ENCODE assay signal across 14 cellular contexts in the genomic region with DNA sequence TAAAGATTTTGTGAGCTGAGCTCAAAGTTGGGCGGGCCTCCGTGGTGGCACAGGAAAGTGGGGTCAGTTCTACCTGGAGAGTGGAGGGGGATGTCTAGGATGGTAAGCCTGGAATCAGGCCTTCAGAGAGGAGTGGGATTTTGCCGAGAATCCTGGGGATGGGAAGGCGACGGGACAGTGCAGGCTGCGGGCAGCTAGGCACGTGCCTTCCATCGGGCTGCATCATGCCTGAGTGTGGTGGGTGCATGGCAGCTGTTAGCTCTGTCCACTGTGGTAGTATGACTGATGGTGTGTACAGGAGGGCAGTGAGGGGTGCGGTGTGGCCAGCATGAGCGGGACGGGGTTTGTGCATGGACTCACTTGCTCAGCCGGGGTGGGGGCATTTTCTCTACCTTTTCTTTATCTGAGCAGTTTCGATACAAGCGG. TPM values are rescaled to one million over a fixed set of nuclear protein-coding genes. Genes with fewer than 3 reads are reported as not detected.
DNase-seq lines count a peak whose midpoint lies in the region; ATAC-seq and TF ChIP-seq lines count a peak whose summit lies in the region.
"Had no signal": no experiment of that assay in that cellular context is flagged by ENCODE, and none has a peak within 500 bp of the region (broad histone marks: within the 10 kb centered on the region; RNA-seq: fewer than 3 reads in every experiment).

No MANE protein-coding gene starts in this region.

- TF ChIP-seq CTCF in GM13976 (IDR thresholded peaks at IDR 0.05; ENCODE audit: borderline replicate concordance, control extremely low read depth, extremely low read depth, insufficient read depth, missing control alignments) (no peak), WTC11 (IDR thresholded peaks at IDR 0.05) (no peak), left lung (IDR thresholded peaks at IDR 0.05) (no peak), gastrocnemius medialis (IDR thresholded peaks at IDR 0.05 in 4 of 5, conservative IDR thresholded peaks at IDR 0.05 in 1 of 5) (no peak)

- peak; percentile 26 for DNase-seq in GM13976 (ENCODE audit: low spot score)
- DNase-seq in WTC11 (ENCODE audit: low spot score) = no peak
- peak in 1 of 2 donors; percentile 45 for DNase-seq in left lung
- no peak for DNase-seq in gastrocnemius medialis
- no peak for DNase-seq in activated naive CD4-positive, alpha-beta T cell treated with anti-CD3 and anti-CD28 coated beads, Interleukin-2, amount 10 ng/mL, durations not matched to agents 7 days and 5 days
- no peak for DNase-seq in activated naive CD4-positive, alpha-beta T cell (lab: John Stamatoyannopoulos, UW)
- no peak for DNase-seq in substantia nigra (lab: John Stamatoyannopoulos, UW)
- DNase-seq: activated naive CD4-positive, alpha-beta T cell treated with anti-CD3 and anti-CD28 coated beads for 36 hours; brain microvascular endothelial cell; DMS53; retina; stimulated activated CD4-positive, alpha-beta T cell treated with anti-CD3 and anti-CD28 coated beads, Interleukin-4, amount 100 ng/mL, for 1 hour had no signal

- H3K4me1 Mint-ChIP-seq in WTC11 = peaks cover 13% of the 10 kb centered on the region
- H3K4me1 Mint-ChIP-seq in activated naive CD4-positive, alpha-beta T cell treated with anti-CD3 and anti-CD28 coated beads, Interleukin-2, amount 10 ng/mL, durations not matched to agents 7 days and 5 days = peaks cover 8% of the 10 kb centered on the region

- no peak overlapping the region for H3K27ac ChIP-seq in left lung
- H3K27ac ChIP-seq in gastrocnemius medialis = peak overlapping the region in 1 of 4 donors; percentile 17
- H3K27ac ChIP-seq in substantia nigra (ENCODE audit: low read depth, low read length, poor library complexity, severe bottlenecking) = no peak overlapping the region
- H3K27ac ChIP-seq: brain microvascular endothelial cell, SK-N-MC had no signal

- intact Hi-C loops in left lung (cut with DNase I) = no loop called here
- intact Hi-C loops in gastrocnemius medialis (cut with DNase I; ENCODE audit: low total_unique reads) = no loop called here

- peaks cover 7 to 11% of the 10 kb centered on the region in 2 donors for H3K4me1 ChIP-seq in left lung
- H3K4me1 ChIP-seq in gastrocnemius medialis = no peaks in the 10 kb centered on the region

- H3K36me3 ChIP-seq in left lung (peaks cover 0 to 7% of the 10 kb centered on the region in 2 donors), gastrocnemius medialis (no peaks in the 10 kb centered on the region)
- H3K36me3 ChIP-seq: brain microvascular endothelial cell had no signal

- peaks cover 36% of the 10 kb centered on the region for H3K27me3 Mint-ChIP-seq in WTC11 (ENCODE audit: low read depth)
- peaks cover 66% of the 10 kb centered on the region for H3K27me3 Mint-ChIP-seq in activated naive CD4-positive, alpha-beta T cell treated with anti-CD3 and anti-CD28 coated beads, Interleukin-2, amount 10 ng/mL, durations not matched to agents 7 days and 5 days

- in situ Hi-C loops in GM13976 (cut with MboI; ENCODE audit: low sequenced_read_pairs, unreplicated experiment) = no loop called here
- in situ Hi-C loops in gastrocnemius medialis (cut with MboI; ENCODE audit: low sequenced_read_pairs in 4 of 4) = no loop called here

- peaks cover 14% of the 10 kb centered on the region for H3K36me3 Mint-ChIP-seq in WTC11
- H3K36me3 Mint-ChIP-seq in activated naive CD4-positive, alpha-beta T cell treated with anti-CD3 and anti-CD28 coated beads, Interleukin-2, amount 10 ng/mL, durations not matched to agents 7 days and 5 days = no peaks in the 10 kb centered on the region

- H3K9me3 ChIP-seq in left lung (no peaks in the 10 kb centered on the region), gastrocnemius medialis (no peaks in the 10 kb centered on the region)

- CTCF ChIA-PET in WTC11 (lab: Charles Lee) = interaction anchor here (0.8 to 1.6 kb wide), 3 partner anchors 35 to 151 kb away, joined by 3 to 7 read pairs (median 3); a partner anchor contains a TSS
- CTCF ChIA-PET in activated naive CD4-positive, alpha-beta T cell treated with anti-CD3 and anti-CD28 coated beads, Interleukin-2, amount 10 ng/mL, durations not matched to agents 7 days and 5 days (lab: Charles Lee) = no interaction called here

- peaks cover 8 to 50% of the 10 kb centered on the region in 2 donors for H3K27me3 ChIP-seq in left lung
- H3K27me3 ChIP-seq in gastrocnemius medialis = peaks cover 14 to 35% (median 29%) of the 10 kb centered on the region in 3 donors

- peaks cover 4% of the 10 kb centered on the region for H3K9me3 Mint-ChIP-seq in WTC11
- H3K9me3 Mint-ChIP-seq in activated naive CD4-positive, alpha-beta T cell treated with anti-CD3 and anti-CD28 coated beads, Interleukin-2, amount 10 ng/mL, durations not matched to agents 7 days and 5 days = peaks cover 8% of the 10 kb centered on the region

- peak overlapping the region; percentile 32 to 54 for H3K4me3 ChIP-seq in left lung
- peak overlapping the region; percentile 35 to 49 (median 39) for H3K4me3 ChIP-seq in gastrocnemius medialis

- no peak for TF ChIP-seq POLR2A in gastrocnemius medialis (IDR thresholded peaks at IDR 0.05)

- H3K27ac Mint-ChIP-seq in WTC11 = no peak overlapping the region; the same call in 1 of the 2 replicates
- no peak overlapping the region for H3K27ac Mint-ChIP-seq in activated naive CD4-positive, alpha-beta T cell treated with anti-CD3 and anti-CD28 coated beads, Interleukin-2, amount 10 ng/mL, durations not matched to agents 7 days and 5 days
- H3K27ac Mint-ChIP-seq: activated naive CD4-positive, alpha-beta T cell treated with anti-CD3 and anti-CD28 coated beads for 36 hours had no signal

- POLR2A ChIA-PET in WTC11 (lab: Charles Lee) = no interaction called here

- ATAC-seq in WTC11 (no peak), left lung (no peak), gastrocnemius medialis (no peak), GM19397 (IDR thresholded peaks at IDR 0.05; ENCODE audit: unreplicated experiment) (no peak)

- peak overlapping the region; percentile 60 for H3K4me3 Mint-ChIP-seq in WTC11
- no peak overlapping the region for H3K4me3 Mint-ChIP-seq in activated naive CD4-positive, alpha-beta T cell treated with anti-CD3 and anti-CD28 coated beads, Interleukin-2, amount 10 ng/mL, durations not matched to agents 7 days and 5 days

TF ChIP-seq in WTC11, 78 proteins besides CTCF, POLR2A, EP300 and RAD21 (continues in another document):
- TF ChIP-seq PRRX2 (CRISPR knock-in tag; IDR thresholded peaks at IDR 0.05) = no peak
- TF ChIP-seq ATF1 (CRISPR knock-in tag; IDR thresholded peaks at IDR 0.05) = no peak
- TF ChIP-seq CBFB (CRISPR knock-in tag; IDR thresholded peaks at IDR 0.05; ENCODE audit: low read depth) = no peak
- no peak for TF ChIP-seq ZNF138 (CRISPR knock-in tag; conservative IDR thresholded peaks at IDR 0.05)
- no peak for TF ChIP-seq IRF2 (CRISPR knock-in tag; IDR thresholded peaks at IDR 0.05; ENCODE audit: borderline replicate concordance, low read depth)
- no peak for TF ChIP-seq ESRRA (CRISPR knock-in tag; IDR thresholded peaks at IDR 0.05; ENCODE audit: borderline replicate concordance)
- TF ChIP-seq, protein P1, sequence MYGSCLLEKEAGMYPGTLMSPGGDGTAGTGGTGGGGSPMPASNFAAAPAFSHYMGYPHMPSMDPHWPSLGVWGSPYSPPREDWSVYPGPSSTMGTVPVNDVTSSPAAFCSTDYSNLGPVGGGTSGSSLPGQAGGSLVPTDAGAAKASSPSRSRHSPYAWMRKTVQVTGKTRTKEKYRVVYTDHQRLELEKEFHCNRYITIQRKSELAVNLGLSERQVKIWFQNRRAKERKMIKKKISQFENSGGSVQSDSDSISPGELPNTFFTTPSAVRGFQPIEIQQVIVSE (CRISPR knock-in tag; IDR thresholded peaks at IDR 0.05; ENCODE audit: borderline replicate concordance) = no peak
- TF ChIP-seq, protein P2, sequence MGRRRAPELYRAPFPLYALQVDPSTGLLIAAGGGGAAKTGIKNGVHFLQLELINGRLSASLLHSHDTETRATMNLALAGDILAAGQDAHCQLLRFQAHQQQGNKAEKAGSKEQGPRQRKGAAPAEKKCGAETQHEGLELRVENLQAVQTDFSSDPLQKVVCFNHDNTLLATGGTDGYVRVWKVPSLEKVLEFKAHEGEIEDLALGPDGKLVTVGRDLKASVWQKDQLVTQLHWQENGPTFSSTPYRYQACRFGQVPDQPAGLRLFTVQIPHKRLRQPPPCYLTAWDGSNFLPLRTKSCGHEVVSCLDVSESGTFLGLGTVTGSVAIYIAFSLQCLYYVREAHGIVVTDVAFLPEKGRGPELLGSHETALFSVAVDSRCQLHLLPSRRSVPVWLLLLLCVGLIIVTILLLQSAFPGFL (CRISPR knock-in tag; IDR thresholded peaks at IDR 0.05; ENCODE audit: borderline replicate concordance) = no peak
- TF ChIP-seq ZNF232 (CRISPR knock-in tag; IDR thresholded peaks at IDR 0.05) = no peak
- TF ChIP-seq TEAD1 (CRISPR knock-in tag; IDR thresholded peaks at IDR 0.05) = no peak
- no peak for TF ChIP-seq ZNF219 (CRISPR knock-in tag; IDR thresholded peaks at IDR 0.05; ENCODE audit: borderline replicate concordance)

RNA-seq across cellular contexts. Expression of a gene that starts 3.6 kb away (rescaled TPM):
- total RNA-seq in WTC11 (2021) = 9.6 to 10.5 TPM (median 9.7 TPM) in 3 replicates
- total RNA-seq in left lung = 10 to 100 TPM; 25.1 to 42.9 TPM
- 1 to 10 TPM; 3.8 to 9.8 (median 5.1) TPM for total RNA-seq in gastrocnemius medialis

RNA-seq across cellular contexts. Expression of a gene that starts 48.3 kb away (rescaled TPM):
- 17.7 to 18.8 TPM (median 17.8 TPM) in 3 replicates for total RNA-seq in WTC11 (2021)
- total RNA-seq in left lung = 10 to 100 TPM; 46.3 to 58.0 TPM
- 10 to 100 TPM in 2 of 4 donors, 1 to 10 TPM in 2; 8.8 to 17.8 (median 10.2) TPM for total RNA-seq in gastrocnemius medialis
